23 cellular contexts compared by ENCODE assay signal in the genomic region with DNA sequence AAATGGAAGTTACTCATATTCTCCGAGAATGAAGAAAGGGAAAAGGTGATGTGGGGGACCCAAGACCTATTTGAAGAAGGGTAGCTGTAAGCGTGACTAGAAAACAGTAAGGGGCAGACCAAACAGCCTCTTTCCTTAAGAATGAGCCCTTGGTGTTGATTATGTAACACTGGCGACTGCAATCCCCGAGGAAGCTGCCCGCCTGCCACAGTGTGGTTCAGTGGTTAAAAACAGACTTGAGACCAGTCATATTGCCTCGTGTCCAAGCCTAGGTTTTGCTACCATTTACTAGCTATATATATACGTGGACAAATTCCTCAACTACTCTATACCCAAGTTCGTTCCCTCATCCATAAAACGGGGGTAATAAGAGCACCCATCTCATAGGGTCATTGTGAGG. TPM values are rescaled to one million over a fixed set of nuclear protein-coding genes. Genes with fewer than 3 reads are reported as not detected.
"Had no signal": no experiment of that assay in that cellular context is flagged by ENCODE, and none has a peak within 500 bp of the region (broad histone marks: within the 10 kb centered on the region; RNA-seq: fewer than 3 reads in every experiment).

No MANE protein-coding gene starts in this region.

- H3K4me1 ChIP-seq: prostate gland had no signal

- H3K4me3 ChIP-seq: body of pancreas, heart right ventricle, ovary, prostate gland, tibial artery had no signal

- ATAC-seq: activated CD8-positive, alpha-beta memory T cell treated with anti-CD3 and anti-CD28 coated beads, Interleukin-2, amount 10 ng/mL, durations not matched to agents 7 days and 5 days; activated naive CD8-positive, alpha-beta T cell treated with anti-CD3 and anti-CD28 coated beads, Interleukin-2, amount 50 U/mL, for 24 hours; body of pancreas; heart right ventricle; left cardiac atrium; stimulated activated naive CD8-positive, alpha-beta T cell treated with anti-CD3 and anti-CD28 coated beads, Interleukin-15, Interleukin-2, amounts not matched to agents 100 U/mL and 50 U/mL, for 24 hours had no signal

- H3K4me1 Mint-ChIP-seq: activated CD4-positive, alpha-beta memory T cell treated with anti-CD3 and anti-CD28 coated beads, Interleukin-2, amount 10 ng/mL, durations not matched to agents 7 days and 5 days; activated CD8-positive, alpha-beta memory T cell treated with anti-CD3 and anti-CD28 coated beads, Interleukin-2, amount 10 ng/mL, durations not matched to agents 7 days and 5 days; activated naive CD8-positive, alpha-beta T cell treated with anti-CD3 and anti-CD28 coated beads, Interleukin-2, amount 50 U/mL, for 24 hours had no signal

- H3K27me3 ChIP-seq: body of pancreas, heart right ventricle, neutrophil, ovary, tibial artery had no signal

- H3K36me3 Mint-ChIP-seq: activated CD8-positive, alpha-beta memory T cell treated with anti-CD3 and anti-CD28 coated beads, Interleukin-2, amount 10 ng/mL, durations not matched to agents 7 days and 5 days had no signal

- H3K9me3 ChIP-seq: body of pancreas, neutrophil, ovary, prostate gland had no signal

- H3K27me3 Mint-ChIP-seq: memory B cell had no signal

- H3K9me3 Mint-ChIP-seq: activated CD4-positive, alpha-beta memory T cell treated with anti-CD3 and anti-CD28 coated beads, Interleukin-2, amount 10 ng/mL, durations not matched to agents 7 days and 5 days had no signal

- FAIRE-seq: endometrium had no signal

- H3K27ac ChIP-seq: body of pancreas, heart right ventricle, neutrophil, ovary, prostate gland, tibial artery had no signal

- H3K27ac Mint-ChIP-seq: activated CD4-positive, alpha-beta memory T cell treated with anti-CD3 and anti-CD28 coated beads, Interleukin-2, amount 10 ng/mL, durations not matched to agents 7 days and 5 days; activated CD8-positive, alpha-beta memory T cell treated with anti-CD3 and anti-CD28 coated beads, Interleukin-2, amount 10 ng/mL, durations not matched to agents 7 days and 5 days; activated naive CD8-positive, alpha-beta T cell treated with anti-CD3 and anti-CD28 coated beads, Interleukin-2, amount 50 U/mL, for 24 hours; memory B cell; nephron had no signal

- H3K4me3 Mint-ChIP-seq: activated CD4-positive, alpha-beta memory T cell treated with anti-CD3 and anti-CD28 coated beads, Interleukin-2, amount 10 ng/mL, durations not matched to agents 7 days and 5 days; activated CD8-positive, alpha-beta memory T cell treated with anti-CD3 and anti-CD28 coated beads, Interleukin-2, amount 10 ng/mL, durations not matched to agents 7 days and 5 days; activated naive CD8-positive, alpha-beta T cell treated with anti-CD3 and anti-CD28 coated beads, Interleukin-2, amount 50 U/mL, for 24 hours; memory B cell; nephron had no signal

- DNase-seq: activated CD4-positive, alpha-beta memory T cell treated with anti-CD3 and anti-CD28 coated beads, Interleukin-2, amount 10 ng/mL, durations not matched to agents 7 days and 5 days; activated CD4-positive, alpha-beta T cell treated with anti-CD3 and anti-CD28 coated beads for 4 hours; activated CD4-positive, CD25-positive, alpha-beta regulatory T cell; activated CD8-positive, alpha-beta memory T cell treated with anti-CD3 and anti-CD28 coated beads, Interleukin-2, amount 10 ng/mL, durations not matched to agents 7 days and 5 days; activated effector memory CD4-positive, alpha-beta T cell treated with anti-CD3 and anti-CD28 coated beads, Interleukin-2, amount 50 U/mL, for 16 hours; activated naive CD4-positive, alpha-beta T cell treated with anti-CD3 and anti-CD28 coated beads, Interleukin-2, amount 50 U/mL, for 16 hours; activated naive CD8-positive, alpha-beta T cell treated with anti-CD3 and anti-CD28 coated beads, Interleukin-2, amount 50 U/mL, for 24 hours; activated T-cell treated with anti-CD3 and anti-CD28 coated beads for 4 hours; body of pancreas; foreskin fibroblast; heart right ventricle; islet precursor cell; left cardiac atrium; ovary; stimulated activated CD4-positive, alpha-beta T cell treated with anti-CD3 and anti-CD28 coated beads, Interleukin-4, amount 100 ng/mL, for 24 hours; stimulated activated naive CD8-positive, alpha-beta T cell treated with anti-CD3 and anti-CD28 coated beads, Interleukin-15, Interleukin-2, amounts not matched to agents 100 U/mL and 50 U/mL, for 24 hours; T1000; tibial artery had no signal

- H3K36me3 ChIP-seq: heart right ventricle, neutrophil, ovary, prostate gland, tibial artery had no signal

RNA-seq across cellular contexts. Expression of gene SSPN, which starts 49.1 kb away (rescaled TPM):
- total RNA-seq: activated CD4-positive, alpha-beta memory T cell treated with anti-CD3 and anti-CD28 coated beads, Interleukin-2, amount 10 ng/mL, durations not matched to agents 7 days and 5 days; activated CD8-positive, alpha-beta memory T cell treated with anti-CD3 and anti-CD28 coated beads, Interleukin-2, amount 10 ng/mL, durations not matched to agents 7 days and 5 days had no signal
